Comparison of ENCODE assay signal across 1 cellular context in genomic region chr19:29665215-29665825, GRCh38.
A peak's percentile ranks its signal among the peaks of the same experiment; 100 is the strongest.
TF ChIP-seq lines count a peak whose summit lies in the region.

Gene PLEKHF1 (plus strand): TSS chr19:29665461. CDS start chr19:29673840, 8,379 bp downstream.

TF ChIP-seq in HEK293, 187 proteins besides CTCF, POLR2A, EP300 and RAD21 (continued from another document and continues in another):
- TF ChIP-seq ZNF449 (tag by site-specific recombination; IDR thresholded peaks at IDR 0.05): peak; percentile 65; the same call in 1 of the 2 replicates
- no peak; the same call in 1 of the 2 replicates for TF ChIP-seq ZNF501 (tag by site-specific recombination; IDR thresholded peaks at IDR 0.05)
- TF ChIP-seq ZNF362 (tag by site-specific recombination; IDR thresholded peaks at IDR 0.05): no peak
- no peak for TF ChIP-seq ZNF112 (tag by site-specific recombination; IDR thresholded peaks at IDR 0.05)
- TF ChIP-seq TSHZ1 (tag by site-specific recombination; IDR thresholded peaks at IDR 0.05; ENCODE audit: borderline replicate concordance): no peak
- no peak for TF ChIP-seq ZNF580 (tag by site-specific recombination; IDR thresholded peaks at IDR 0.05)
- no peak for TF ChIP-seq ZNF354C (tag by site-specific recombination; IDR thresholded peaks at IDR 0.05; ENCODE audit: borderline replicate concordance, low read depth)
- no peak for TF ChIP-seq IKZF3 (tag by site-specific recombination; IDR thresholded peaks at IDR 0.05)
- no peak for TF ChIP-seq ZNF555 (tag by site-specific recombination; conservative IDR thresholded peaks at IDR 0.05)
- TF ChIP-seq ZNF843 (tag by site-specific recombination; IDR thresholded peaks at IDR 0.05): no peak
- peak; percentile 46 for TF ChIP-seq REST (tag by site-specific recombination; IDR thresholded peaks at IDR 0.05)
- TF ChIP-seq, protein P1, sequence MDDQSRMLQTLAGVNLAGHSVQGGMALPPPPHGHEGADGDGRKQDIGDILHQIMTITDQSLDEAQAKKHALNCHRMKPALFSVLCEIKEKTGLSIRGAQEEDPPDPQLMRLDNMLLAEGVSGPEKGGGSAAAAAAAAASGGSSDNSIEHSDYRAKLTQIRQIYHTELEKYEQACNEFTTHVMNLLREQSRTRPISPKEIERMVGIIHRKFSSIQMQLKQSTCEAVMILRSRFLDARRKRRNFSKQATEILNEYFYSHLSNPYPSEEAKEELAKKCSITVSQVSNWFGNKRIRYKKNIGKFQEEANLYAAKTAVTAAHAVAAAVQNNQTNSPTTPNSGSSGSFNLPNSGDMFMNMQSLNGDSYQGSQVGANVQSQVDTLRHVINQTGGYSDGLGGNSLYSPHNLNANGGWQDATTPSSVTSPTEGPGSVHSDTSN (CRISPR knock-in tag; IDR thresholded peaks at IDR 0.05): no peak; the same call in 1 of the 2 replicates
- TF ChIP-seq ZNF792 (tag by site-specific recombination; IDR thresholded peaks at IDR 0.05): 0 out of 2 replicates have a peak, but pooled peaks have one; percentile 28
- TF ChIP-seq, protein P2, sequence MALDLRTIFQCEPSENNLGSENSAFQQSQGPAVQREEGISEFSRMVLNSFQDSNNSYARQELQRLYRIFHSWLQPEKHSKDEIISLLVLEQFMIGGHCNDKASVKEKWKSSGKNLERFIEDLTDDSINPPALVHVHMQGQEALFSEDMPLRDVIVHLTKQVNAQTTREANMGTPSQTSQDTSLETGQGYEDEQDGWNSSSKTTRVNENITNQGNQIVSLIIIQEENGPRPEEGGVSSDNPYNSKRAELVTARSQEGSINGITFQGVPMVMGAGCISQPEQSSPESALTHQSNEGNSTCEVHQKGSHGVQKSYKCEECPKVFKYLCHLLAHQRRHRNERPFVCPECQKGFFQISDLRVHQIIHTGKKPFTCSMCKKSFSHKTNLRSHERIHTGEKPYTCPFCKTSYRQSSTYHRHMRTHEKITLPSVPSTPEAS (tag by site-specific recombination; IDR thresholded peaks at IDR 0.05): no peak
- TF ChIP-seq ZNF473 (tag by site-specific recombination; IDR thresholded peaks at IDR 0.05): no peak
- TF ChIP-seq ZNF274 (IDR thresholded peaks at IDR 0.05; ENCODE audit: low read length): no peak
- TF ChIP-seq ZNF274 (tag by site-specific recombination; IDR thresholded peaks at IDR 0.05; ENCODE audit: borderline replicate concordance): no peak
- TF ChIP-seq, protein P3, sequence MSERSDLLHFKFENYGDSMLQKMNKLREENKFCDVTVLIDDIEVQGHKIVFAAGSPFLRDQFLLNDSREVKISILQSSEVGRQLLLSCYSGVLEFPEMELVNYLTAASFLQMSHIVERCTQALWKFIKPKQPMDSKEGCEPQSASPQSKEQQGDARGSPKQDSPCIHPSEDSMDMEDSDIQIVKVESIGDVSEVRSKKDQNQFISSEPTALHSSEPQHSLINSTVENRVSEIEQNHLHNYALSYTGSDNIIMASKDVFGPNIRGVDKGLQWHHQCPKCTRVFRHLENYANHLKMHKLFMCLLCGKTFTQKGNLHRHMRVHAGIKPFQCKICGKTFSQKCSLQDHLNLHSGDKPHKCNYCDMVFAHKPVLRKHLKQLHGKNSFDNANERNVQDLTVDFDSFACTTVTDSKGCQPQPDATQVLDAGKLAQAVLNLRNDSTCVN (tag by site-specific recombination; optimal IDR thresholded peaks at IDR 0.05): peak; percentile 90
- TF ChIP-seq ZNF660 (tag by site-specific recombination; IDR thresholded peaks at IDR 0.05): peak; percentile 79
- TF ChIP-seq ZBTB17 (tag by site-specific recombination; IDR thresholded peaks at IDR 0.05): no peak
- TF ChIP-seq, protein P4, sequence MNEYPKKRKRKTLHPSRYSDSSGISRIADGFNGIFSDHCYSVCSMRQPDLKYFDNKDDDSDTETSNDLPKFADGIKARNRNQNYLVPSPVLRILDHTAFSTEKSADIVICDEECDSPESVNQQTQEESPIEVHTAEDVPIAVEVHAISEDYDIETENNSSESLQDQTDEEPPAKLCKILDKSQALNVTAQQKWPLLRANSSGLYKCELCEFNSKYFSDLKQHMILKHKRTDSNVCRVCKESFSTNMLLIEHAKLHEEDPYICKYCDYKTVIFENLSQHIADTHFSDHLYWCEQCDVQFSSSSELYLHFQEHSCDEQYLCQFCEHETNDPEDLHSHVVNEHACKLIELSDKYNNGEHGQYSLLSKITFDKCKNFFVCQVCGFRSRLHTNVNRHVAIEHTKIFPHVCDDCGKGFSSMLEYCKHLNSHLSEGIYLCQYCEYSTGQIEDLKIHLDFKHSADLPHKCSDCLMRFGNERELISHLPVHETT (tag by site-specific recombination; IDR thresholded peaks at IDR 0.05): no peak
- no peak for TF ChIP-seq ZBTB48 (tag by site-specific recombination; IDR thresholded peaks at IDR 0.05)
- TF ChIP-seq ZNF169 (tag by site-specific recombination; IDR thresholded peaks at IDR 0.05): no peak
- TF ChIP-seq ZFHX2 (tag by site-specific recombination; conservative IDR thresholded peaks at IDR 0.05): 0 out of 2 replicates have a peak, but pooled peaks have one; percentile 5
- no peak for TF ChIP-seq ZNF416 (tag by site-specific recombination; IDR thresholded peaks at IDR 0.05)
- no peak for TF ChIP-seq ZBTB1 (tag by site-specific recombination; IDR thresholded peaks at IDR 0.05)
- TF ChIP-seq, protein P5, sequence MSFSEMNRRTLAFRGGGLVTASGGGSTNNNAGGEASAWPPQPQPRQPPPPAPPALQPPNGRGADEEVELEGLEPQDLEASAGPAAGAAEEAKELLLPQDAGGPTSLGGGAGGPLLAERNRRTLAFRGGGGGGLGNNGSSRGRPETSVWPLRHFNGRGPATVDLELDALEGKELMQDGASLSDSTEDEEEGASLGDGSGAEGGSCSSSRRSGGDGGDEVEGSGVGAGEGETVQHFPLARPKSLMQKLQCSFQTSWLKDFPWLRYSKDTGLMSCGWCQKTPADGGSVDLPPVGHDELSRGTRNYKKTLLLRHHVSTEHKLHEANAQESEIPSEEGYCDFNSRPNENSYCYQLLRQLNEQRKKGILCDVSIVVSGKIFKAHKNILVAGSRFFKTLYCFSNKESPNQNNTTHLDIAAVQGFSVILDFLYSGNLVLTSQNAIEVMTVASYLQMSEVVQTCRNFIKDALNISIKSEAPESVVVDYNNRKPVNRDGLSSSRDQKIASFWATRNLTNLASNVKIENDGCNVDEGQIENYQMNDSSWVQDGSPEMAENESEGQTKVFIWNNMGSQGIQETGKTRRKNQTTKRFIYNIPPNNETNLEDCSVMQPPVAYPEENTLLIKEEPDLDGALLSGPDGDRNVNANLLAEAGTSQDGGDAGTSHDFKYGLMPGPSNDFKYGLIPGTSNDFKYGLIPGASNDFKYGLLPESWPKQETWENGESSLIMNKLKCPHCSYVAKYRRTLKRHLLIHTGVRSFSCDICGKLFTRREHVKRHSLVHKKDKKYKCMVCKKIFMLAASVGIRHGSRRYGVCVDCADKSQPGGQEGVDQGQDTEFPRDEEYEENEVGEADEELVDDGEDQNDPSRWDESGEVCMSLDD (tag by site-specific recombination; IDR thresholded peaks at IDR 0.05): peak; percentile 79; the same call in 1 of the 2 replicates
- TF ChIP-seq ZNF549 (tag by site-specific recombination; IDR thresholded peaks at IDR 0.05): no peak
- no peak for TF ChIP-seq WT1 (tag by site-specific recombination; IDR thresholded peaks at IDR 0.05)
- TF ChIP-seq ZNF658 (tag by site-specific recombination; IDR thresholded peaks at IDR 0.05): no peak
- TF ChIP-seq ZIC2 (tag by site-specific recombination; IDR thresholded peaks at IDR 0.05): peak; percentile 93
- TF ChIP-seq YY1 (tag by site-specific recombination; IDR thresholded peaks at IDR 0.05): no peak
- TF ChIP-seq ZBTB11 (tag by site-specific recombination; conservative IDR thresholded peaks at IDR 0.05; ENCODE audit: low read depth): no peak; the same call in 1 of the 2 replicates
